16 cellular contexts compared by ENCODE assay signal in the genomic region with DNA sequence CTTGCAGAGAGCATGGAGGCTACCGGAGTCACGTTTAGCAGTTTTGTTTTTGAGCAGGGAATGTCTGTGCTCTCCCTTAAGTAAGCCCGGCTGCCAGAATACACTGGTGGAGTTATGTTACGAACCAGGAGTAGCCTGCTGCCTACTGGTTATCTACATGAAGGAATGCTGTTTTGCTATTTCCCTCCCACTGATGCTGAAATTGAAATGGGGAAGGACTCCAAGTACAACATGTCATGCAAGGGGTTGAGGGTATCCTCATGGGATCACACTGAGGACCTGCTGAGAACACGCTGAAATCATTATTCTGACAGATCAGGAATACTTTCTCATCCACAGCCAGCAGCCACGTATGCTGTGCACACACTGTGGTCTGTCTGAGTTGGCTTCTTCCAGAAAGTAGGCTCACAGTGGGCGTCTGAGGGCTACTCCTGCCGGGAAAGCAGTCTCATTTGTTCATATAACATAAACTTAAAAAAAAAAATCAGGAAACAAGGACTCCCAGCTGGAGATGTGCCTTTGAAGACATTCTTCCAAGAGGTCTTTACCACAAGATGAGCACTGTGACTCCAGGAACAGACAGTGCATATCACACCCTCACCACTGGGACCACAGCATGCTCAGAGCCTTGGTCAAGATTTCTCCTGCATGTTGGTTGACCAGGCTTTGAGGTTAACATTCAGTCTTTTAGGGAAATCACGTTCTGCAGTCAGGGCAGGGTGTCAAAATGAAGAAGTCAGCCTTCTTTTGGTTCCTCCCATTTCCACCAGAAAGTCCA.
DNase-seq lines count a peak whose midpoint lies in the region; FAIRE-seq and TF ChIP-seq lines count a peak whose summit lies in the region.
"Had no signal": no experiment of that assay in that cellular context is flagged by ENCODE, and none has a peak within 500 bp of the region (broad histone marks: within the 10 kb centered on the region; RNA-seq: fewer than 3 reads in every experiment).

No MANE protein-coding gene starts in this region.

- TF ChIP-seq CTCF in fibroblast of mammary gland (conservative IDR thresholded peaks at IDR 0.05; ENCODE audit: control insufficient read depth, insufficient read depth, low read depth, low read length) (peak; percentile 30), tibial nerve (IDR thresholded peaks at IDR 0.05) (no peak)

- TF ChIP-seq POLR2A in tibial nerve (IDR thresholded peaks at IDR 0.05) = no peak
- TF ChIP-seq POLR2A in GM12892 (IDR thresholded peaks at IDR 0.05; ENCODE audit: low read depth, low read length) = no peak

- H2BK5ac ChIP-seq in mesenchymal stem cell (ENCODE audit: low read depth, low read length, poor library complexity, severe bottlenecking) = no peak overlapping the region

- 87% methylated on average over 9 of the region's 9 CpGs for WGBS in mesenchymal stem cell
- 44 to 45% methylated on average over 9 of the region's 9 CpGs for WGBS in tibial nerve, 2 donors

- H3K9me3 ChIP-seq in mesenchymal stem cell (ENCODE audit: control insufficient read depth, low read length) (no peaks in the 10 kb centered on the region), tibial nerve (peaks cover 0 to under 1% (median 0%) of the 10 kb centered on the region in 4 donors)
- H3K9me3 ChIP-seq: neutrophil had no signal

- no peak overlapping the region for H3K14ac ChIP-seq in mesenchymal stem cell (ENCODE audit: low read length in 2 of 2)

- H3K4me1 ChIP-seq in mesenchymal stem cell (ENCODE audit: control insufficient read depth, insufficient read depth, low read depth, low read length) = peaks cover 8% of the 10 kb centered on the region
- peaks cover 0 to 33% (median 7%) of the 10 kb centered on the region in 4 donors for H3K4me1 ChIP-seq in tibial nerve

- H3K4ac ChIP-seq in mesenchymal stem cell (ENCODE audit: low read depth in 1 of 2, low read length in 2 of 2) = no peak overlapping the region

- H3K27ac ChIP-seq in mesenchymal stem cell (ENCODE audit: low read length, poor library complexity, severe bottlenecking) (no peak overlapping the region), tibial nerve (peak overlapping the region in 3 of 4 donors; percentile 43 to 76 (median 45))
- H3K27ac ChIP-seq: neutrophil had no signal

- no peak overlapping the region for H4K91ac ChIP-seq in mesenchymal stem cell (ENCODE audit: low read length)

- peak overlapping the region in 1 of 2 experiments; percentile 65 for H2BK12ac ChIP-seq in mesenchymal stem cell (ENCODE audit: low read length in 2 of 2)

- H2BK120ac ChIP-seq in mesenchymal stem cell (ENCODE audit: low read depth, low read length) = no peak overlapping the region

- H3K36me3 ChIP-seq in mesenchymal stem cell (ENCODE audit: control insufficient read depth in 1 of 2, insufficient read depth in 2 of 2, low read depth in 1 of 2, low read length in 2 of 2) (no peaks in the 10 kb centered on the region), tibial nerve (no peaks in the 10 kb centered on the region)
- H3K36me3 ChIP-seq: neutrophil had no signal

- peak; percentile 90 for DNase-seq in LHCN-M2 (ENCODE audit: low read depth)
- peak; percentile 100 for DNase-seq in fibroblast of mammary gland (ENCODE audit: low read depth)
- DNase-seq in mesenchymal stem cell = peak; percentile 37
- DNase-seq in tibial nerve (ENCODE audit: low spot score in 2 of 2) = peak; percentile 44 to 70
- no peak for DNase-seq in GM12892 (ENCODE audit: insufficient read length)
- no peak for DNase-seq in activated naive CD8-positive, alpha-beta T cell treated with anti-CD3 and anti-CD28 coated beads for 36 hours
- no peak for DNase-seq in NK-92 treated with Interleukin-12 subunit alpha and Interleukin-12 subunit beta, amount 100 ng/mL, for 24 hours (lab: John Stamatoyannopoulos, UW)
- DNase-seq in central memory CD4-positive, alpha-beta T cell = no peak
- DNase-seq: activated naive CD8-positive, alpha-beta T cell treated with anti-CD3 and anti-CD28 coated beads, Interleukin-2, amount 10 ng/mL, durations not matched to agents 7 days and 5 days; DMS79; NCI-H1092 treated with DMSO at 0.1 percent for 48 hours; NCI-H510A treated with DMSO at 0.1 percent for 48 hours; stimulated activated CD4-positive, alpha-beta T cell treated with anti-CD3 and anti-CD28 coated beads, Interleukin-4, amount 100 ng/mL, for 1 hour; stimulated activated naive CD8-positive, alpha-beta T cell treated with anti-CD3 and anti-CD28 coated beads, Interleukin-15, amount 100 ng/mL, for 72 hours had no signal

- FAIRE-seq in GM12892 (lab: Jason Lieb, UNC) = no peak
- FAIRE-seq: keratinocyte had no signal

- peaks cover 9% of the 10 kb centered on the region for H3K27me3 Mint-ChIP-seq in activated naive CD8-positive, alpha-beta T cell treated with anti-CD3 and anti-CD28 coated beads for 36 hours

- H3K23ac ChIP-seq in mesenchymal stem cell (ENCODE audit: low read length in 2 of 2) = no peak overlapping the region

- H3K27me3 ChIP-seq in mesenchymal stem cell (ENCODE audit: control insufficient read depth in 1 of 2, insufficient read depth in 1 of 2, low read length in 2 of 2) = no peaks in the 10 kb centered on the region
- no peaks in the 10 kb centered on the region for H3K27me3 ChIP-seq in tibial nerve

- H3K9me3 Mint-ChIP-seq in activated naive CD8-positive, alpha-beta T cell treated with anti-CD3 and anti-CD28 coated beads for 36 hours = no peaks in the 10 kb centered on the region
- H3K9me3 Mint-ChIP-seq: activated naive CD8-positive, alpha-beta T cell treated with anti-CD3 and anti-CD28 coated beads, Interleukin-2, amount 10 ng/mL, durations not matched to agents 7 days and 5 days; stimulated activated naive CD8-positive, alpha-beta T cell treated with anti-CD3 and anti-CD28 coated beads, Interleukin-15, amount 100 ng/mL, for 72 hours had no signal

- no peak overlapping the region for H3K27ac Mint-ChIP-seq in activated naive CD8-positive, alpha-beta T cell treated with anti-CD3 and anti-CD28 coated beads for 36 hours
- H3K27ac Mint-ChIP-seq: activated naive CD8-positive, alpha-beta T cell treated with anti-CD3 and anti-CD28 coated beads, Interleukin-2, amount 10 ng/mL, durations not matched to agents 7 days and 5 days; stimulated activated naive CD8-positive, alpha-beta T cell treated with anti-CD3 and anti-CD28 coated beads, Interleukin-15, amount 100 ng/mL, for 72 hours had no signal

- peak overlapping the region; percentile 38 for H3K9ac ChIP-seq in mesenchymal stem cell (ENCODE audit: low read length)

- no peak overlapping the region for H3K4me3 ChIP-seq in fibroblast of mammary gland (ENCODE audit: control insufficient read depth, low read depth, low read length)
- peak overlapping the region in 1 of 2 experiments; percentile 29 for H3K4me3 ChIP-seq in mesenchymal stem cell (ENCODE audit: insufficient read depth in 1 of 2, low read depth in 1 of 2, low read length in 2 of 2)
- no peak overlapping the region for H3K4me3 ChIP-seq in tibial nerve

- no peak overlapping the region for H2AK5ac ChIP-seq in mesenchymal stem cell (ENCODE audit: low read length, severe bottlenecking)

- peak overlapping the region; percentile 34 for H2BK15ac ChIP-seq in mesenchymal stem cell (ENCODE audit: low read depth, poor library complexity, severe bottlenecking)

- H4K8ac ChIP-seq in mesenchymal stem cell (ENCODE audit: low read length) = peak overlapping the region; percentile 45

- no peak overlapping the region for H2AFZ ChIP-seq in mesenchymal stem cell (ENCODE audit: low read depth, low read length)

- no peaks in the 10 kb centered on the region for H3K36me3 Mint-ChIP-seq in activated naive CD8-positive, alpha-beta T cell treated with anti-CD3 and anti-CD28 coated beads for 36 hours
- H3K36me3 Mint-ChIP-seq: activated naive CD8-positive, alpha-beta T cell treated with anti-CD3 and anti-CD28 coated beads, Interleukin-2, amount 10 ng/mL, durations not matched to agents 7 days and 5 days had no signal

- H3K18ac ChIP-seq in mesenchymal stem cell (ENCODE audit: low read depth in 1 of 2, low read length in 2 of 2) = no peak overlapping the region

- TF ChIP-seq EP300 in tibial nerve (IDR thresholded peaks at IDR 0.05) = peak in 1 of 2 donors; percentile 91

- H3K4me1 Mint-ChIP-seq in activated naive CD8-positive, alpha-beta T cell treated with anti-CD3 and anti-CD28 coated beads for 36 hours = no peaks in the 10 kb centered on the region
- H3K4me1 Mint-ChIP-seq: stimulated activated naive CD8-positive, alpha-beta T cell treated with anti-CD3 and anti-CD28 coated beads, Interleukin-15, amount 100 ng/mL, for 72 hours had no signal

- no peaks in the 10 kb centered on the region for H3K79me1 ChIP-seq in mesenchymal stem cell (replicated peaks; ENCODE audit: low read length, poor library complexity, severe bottlenecking)

- H3K4me3 Mint-ChIP-seq in activated naive CD8-positive, alpha-beta T cell treated with anti-CD3 and anti-CD28 coated beads for 36 hours = no peak overlapping the region
- H3K4me3 Mint-ChIP-seq: activated naive CD8-positive, alpha-beta T cell treated with anti-CD3 and anti-CD28 coated beads, Interleukin-2, amount 10 ng/mL, durations not matched to agents 7 days and 5 days; stimulated activated naive CD8-positive, alpha-beta T cell treated with anti-CD3 and anti-CD28 coated beads, Interleukin-15, amount 100 ng/mL, for 72 hours had no signal

- no peak overlapping the region for H3K4me2 ChIP-seq in mesenchymal stem cell (ENCODE audit: low read length, poor library complexity, severe bottlenecking)

Comparison
In these comparisons a context has a peak if more than half of its experiments do, and no peak if none do; other contexts are left out.
1. DNase-seq: peak in LHCN-M2 (single experiment), fibroblast of mammary gland (single experiment), mesenchymal stem cell (single experiment) and tibial nerve (2 of 2); none in GM12892 (single experiment), activated naive CD8-positive, alpha-beta T cell treated with anti-CD3 and anti-CD28 coated beads for 36 hours (single experiment), NK-92 treated with Interleukin-12 subunit alpha and Interleukin-12 subunit beta, amount 100 ng/mL, for 24 hours (single experiment) and central memory CD4-positive, alpha-beta T cell (single experiment).